1 cellular context compared by ENCODE assay signal in genomic region chr16:85159226-85159980, GRCh38.
TF ChIP-seq lines count a peak whose summit lies in the region.

No MANE protein-coding gene starts in this region.

TF ChIP-seq in HepG2, 621 proteins besides CTCF, POLR2A, EP300 and RAD21 (continued from another document and continues in another):
- TF ChIP-seq ZNF142 (CRISPR knock-in tag; IDR thresholded peaks at IDR 0.05) (no peak), SKIL (CRISPR knock-in tag; IDR thresholded peaks at IDR 0.05; ENCODE audit: borderline replicate concordance) (no peak), PAX8 (CRISPR knock-in tag; IDR thresholded peaks at IDR 0.05; ENCODE audit: borderline replicate concordance) (no peak), PHF8 (CRISPR knock-in tag; IDR thresholded peaks at IDR 0.05) (no peak), ZNF326 (CRISPR knock-in tag; IDR thresholded peaks at IDR 0.05; ENCODE audit: borderline replicate concordance) (no peak), SKI (IDR thresholded peaks at IDR 0.05; ENCODE audit: partially characterized antibody) (no peak), ZC3H4 (CRISPR knock-in tag; IDR thresholded peaks at IDR 0.05; ENCODE audit: borderline replicate concordance) (no peak), ZNF790 (CRISPR knock-in tag; IDR thresholded peaks at IDR 0.05; ENCODE audit: borderline replicate concordance) (no peak; the same call in 1 of the 2 replicates), FOXK1 (CRISPR knock-in tag; IDR thresholded peaks at IDR 0.05; ENCODE audit: borderline replicate concordance, low read depth) (no peak; the same call in 1 of the 2 replicates), DNMT3B (CRISPR knock-in tag; conservative IDR thresholded peaks at IDR 0.05) (no peak; the same call in 1 of the 2 replicates), CHCHD3 (CRISPR knock-in tag; IDR thresholded peaks at IDR 0.05) (no peak), PCBP1 (IDR thresholded peaks at IDR 0.05; ENCODE audit: borderline replicate concordance, low read depth, low read length) (no peak), ZNF264 (CRISPR knock-in tag; IDR thresholded peaks at IDR 0.05) (peak; percentile 87; the same call in 1 of the 2 replicates), MYC (CRISPR knock-in tag; IDR thresholded peaks at IDR 0.05; ENCODE audit: borderline replicate concordance) (peak; percentile 92), DDIT3 (CRISPR knock-in tag; IDR thresholded peaks at IDR 0.05) (no peak), ELF1 (CRISPR knock-in tag; IDR thresholded peaks at IDR 0.05) (no peak; the same call in 1 of the 2 replicates), ZNF574 (CRISPR knock-in tag; IDR thresholded peaks at IDR 0.05) (peak; percentile 63), HCFC1 (IDR thresholded peaks at IDR 0.05; ENCODE audit: low read depth, low read length) (no peak), HES4 (CRISPR knock-in tag; IDR thresholded peaks at IDR 0.05; ENCODE audit: borderline replicate concordance) (no peak; the same call in 1 of the 2 replicates), MLLT10 (CRISPR knock-in tag; IDR thresholded peaks at IDR 0.05) (no peak), CENPBD1 (CRISPR knock-in tag; IDR thresholded peaks at IDR 0.05; ENCODE audit: borderline replicate concordance, low read depth) (peak; percentile 94; the same call in 1 of the 2 replicates), NR0B2 (CRISPR knock-in tag; IDR thresholded peaks at IDR 0.05) (peak; percentile 70; the same call in 1 of the 2 replicates), ZNF253 (CRISPR knock-in tag; IDR thresholded peaks at IDR 0.05; ENCODE audit: borderline replicate concordance) (no peak), ZNF674 (CRISPR knock-in tag; IDR thresholded peaks at IDR 0.05; ENCODE audit: low read depth) (no peak), PRDM4 (CRISPR knock-in tag; IDR thresholded peaks at IDR 0.05; ENCODE audit: borderline replicate concordance) (no peak), ZXDC (CRISPR knock-in tag; IDR thresholded peaks at IDR 0.05) (no peak), SOX5 (CRISPR knock-in tag; IDR thresholded peaks at IDR 0.05; ENCODE audit: borderline replicate concordance) (peak; percentile 38; the same call in 1 of the 2 replicates), ATF5 (CRISPR knock-in tag; IDR thresholded peaks at IDR 0.05; ENCODE audit: low read depth) (no peak), ZNF768 (CRISPR knock-in tag; IDR thresholded peaks at IDR 0.05) (peak; percentile 94), ATF4 (CRISPR knock-in tag; IDR thresholded peaks at IDR 0.05) (no peak; a peak in 1 of 4 replicates), TMF1 (CRISPR knock-in tag; IDR thresholded peaks at IDR 0.05; ENCODE audit: low read depth) (peak; percentile 77; the same call in 1 of the 2 replicates), ZNF775 (CRISPR knock-in tag; IDR thresholded peaks at IDR 0.05; ENCODE audit: borderline replicate concordance) (no peak), ZNF616 (CRISPR knock-in tag; IDR thresholded peaks at IDR 0.05; ENCODE audit: low read depth) (0 out of 2 replicates have a peak, but pooled peaks have one; percentile 30), MBNL3 (CRISPR knock-in tag; conservative IDR thresholded peaks at IDR 0.05) (no peak), ZSCAN25 (CRISPR knock-in tag; IDR thresholded peaks at IDR 0.05) (no peak), SP140L (CRISPR knock-in tag; IDR thresholded peaks at IDR 0.05; ENCODE audit: borderline replicate concordance) (0 out of 2 replicates have a peak, but pooled peaks have one; percentile 56), ZKSCAN1 (IDR thresholded peaks at IDR 0.05; ENCODE audit: low read length) (no peak; the same call in 1 of the 2 replicates)
